Comparison of ENCODE assay signal across 20 cellular contexts in genomic region chr4:54669831-54670230, GRCh38. TPM values are rescaled to one million over a fixed set of nuclear protein-coding genes. Genes with fewer than 3 reads are reported as not detected.
A peak's percentile ranks its signal among the peaks of the same experiment; 100 is the strongest.
DNase-seq lines count a peak whose midpoint lies in the region; ATAC-seq and TF ChIP-seq lines count a peak whose summit lies in the region.
"Had no signal": no experiment of that assay in that cellular context is flagged by ENCODE, and none has a peak within 500 bp of the region (broad histone marks: within the 10 kb centered on the region; RNA-seq: fewer than 3 reads in every experiment).

No MANE protein-coding gene starts in this region.

- DNase-seq in H7 (peak; percentile 43), NCI-H1930 (lab: John Stamatoyannopoulos, UW) (peak; percentile 74 to 82), endothelial cell (ENCODE audit: low spot score) (no peak), neural crest cell (ENCODE audit: low read depth, low spot score) (no peak), KBM-7 (no peak), caudate nucleus (lab: John Stamatoyannopoulos, UW) (no peak)
- DNase-seq: Caco-2, DMS53, HFFc6, Karpas-422, NCI-H1105, NCI-H2029, NCI-H2171 treated with DMSO at 0.1 percent for 48 hours, NCI-H748 treated with DMSO at 0.1 percent for 48 hours, PC-9, SJCRH30, SW 1271 had no signal

- H3K27ac Mint-ChIP-seq in endothelial cell (ENCODE audit: unreplicated experiment) (peak overlapping the region; percentile 24), neural crest cell (ENCODE audit: unreplicated experiment) (peak overlapping the region; percentile 58)
- H3K27ac Mint-ChIP-seq: HFFc6 had no signal

- H3K4me1 Mint-ChIP-seq in endothelial cell (ENCODE audit: unreplicated experiment) (peaks cover 24% of the 10 kb centered on the region), neural crest cell (peaks cover 4% of the 10 kb centered on the region)

- no peaks in the 10 kb centered on the region for H3K27me3 ChIP-seq in H7 (ENCODE audit: control insufficient read depth, insufficient read depth, low read length)

- TF ChIP-seq CTCF in endothelial cell (IDR thresholded peaks at IDR 0.05; ENCODE audit: unreplicated experiment) (peak; percentile 11), neural crest cell (conservative IDR thresholded peaks at IDR 0.05) (no peak)

- H3K36me3 Mint-ChIP-seq in endothelial cell (ENCODE audit: low read depth, unreplicated experiment), result peaks cover 6% of the 10 kb centered on the region
- peaks cover 2% of the 10 kb centered on the region for H3K36me3 Mint-ChIP-seq in neural crest cell (ENCODE audit: low read depth)

- in situ Hi-C loops in KBM-7 (cut with MboI; ENCODE audit: low pct_unique_long_range_greater_than_20kb, low sequenced_read_pairs), result no loop called here

- no peak overlapping the region for H3K27ac ChIP-seq in caudate nucleus (ENCODE audit: low read depth, low read length)
- H3K27ac ChIP-seq: PC-9, SJCRH30 had no signal

- H3K27me3 Mint-ChIP-seq in endothelial cell (ENCODE audit: unreplicated experiment) (peaks cover 2% of the 10 kb centered on the region), neural crest cell (ENCODE audit: low read depth) (no peaks in the 10 kb centered on the region)

- H3K4me3 ChIP-seq in H7 (ENCODE audit: insufficient read depth, low read depth, low read length), result no peak overlapping the region
- H3K4me3 ChIP-seq: PC-9, SJCRH30 had no signal

- ATAC-seq in GM19328 (IDR thresholded peaks at IDR 0.05; ENCODE audit: unreplicated experiment), result no peak
- ATAC-seq in GM18868 (IDR thresholded peaks at IDR 0.05; ENCODE audit: unreplicated experiment), result no peak

- no peak overlapping the region for H3K4me3 Mint-ChIP-seq in endothelial cell (ENCODE audit: unreplicated experiment)
- H3K4me3 Mint-ChIP-seq in neural crest cell, result no peak overlapping the region
- H3K4me3 Mint-ChIP-seq: HFFc6 had no signal

- H3K9me3 Mint-ChIP-seq in endothelial cell (ENCODE audit: unreplicated experiment) (no peaks in the 10 kb centered on the region), neural crest cell (peaks cover 3% of the 10 kb centered on the region)
- H3K9me3 Mint-ChIP-seq: HFFc6 had no signal

- H3K36me3 ChIP-seq in H7 (replicated peaks; ENCODE audit: control insufficient read depth, insufficient read depth, low read length), result no peaks in the 10 kb centered on the region
- H3K36me3 ChIP-seq: SJCRH30 had no signal

RNA-seq across cellular contexts. Expression of gene KIT, which starts 12.1 kb away (rescaled TPM):
- total RNA-seq in H7 (2014; rRNA removed; shearing (Covaris generic)), result 7.6 and 9.6 TPM in 2 replicates
- total RNA-seq in endothelial cell (ENCODE audit: unreplicated experiment), result 49.1 TPM
- 14.5 and 18.7 TPM in 2 replicates for total RNA-seq in neural crest cell
- total RNA-seq: NCI-H460, PC-9 had no signal

Comparison
In these comparisons a context has a peak if more than half of its experiments do, and no peak if none do; other contexts are left out.
1. DNase-seq: peak in H7 (single experiment) and NCI-H1930 (2 of 2); none in endothelial cell (single experiment), neural crest cell (single experiment), KBM-7 (single experiment) and caudate nucleus (0 of 61).